ENCODE assay signal across 22 cellular contexts in the genomic region with DNA sequence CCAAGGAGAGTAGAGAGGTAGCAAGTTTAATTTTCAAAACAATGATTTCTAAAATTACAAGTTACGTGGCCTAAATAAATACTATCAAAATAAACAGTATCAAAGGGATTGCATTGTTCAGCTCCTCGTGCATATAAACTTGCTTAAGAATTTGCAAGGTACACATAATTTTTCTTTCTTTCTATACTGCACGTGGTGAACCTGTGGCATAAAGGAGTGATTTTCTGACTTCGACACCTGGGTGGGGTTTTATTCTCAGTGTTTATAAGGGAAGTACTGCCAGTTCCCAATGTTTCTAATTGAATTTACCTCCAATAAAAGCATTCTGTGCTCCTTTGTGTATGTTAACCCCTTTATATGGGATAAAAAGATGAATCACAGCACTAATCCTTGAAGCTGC. TPM values are rescaled to one million over a fixed set of nuclear protein-coding genes. Genes with fewer than 3 reads are reported as not detected.
"Had no signal": no experiment of that assay in that cellular context is flagged by ENCODE, and none has a peak within 500 bp of the region (broad histone marks: within the 10 kb centered on the region; RNA-seq: fewer than 3 reads in every experiment).

No MANE protein-coding gene starts in this region.

- H3K4me1 Mint-ChIP-seq: nephron had no signal

- H3K4me3 Mint-ChIP-seq: naive B cell, nephron, type B pancreatic cell had no signal

- ATAC-seq: left cardiac atrium, left ventricle myocardium superior, pancreas, psoas muscle had no signal

- H3K27ac Mint-ChIP-seq: nephron, type B pancreatic cell had no signal

- H3K9me3 Mint-ChIP-seq: naive B cell, nephron, type B pancreatic cell had no signal

- H3K27me3 Mint-ChIP-seq: naive B cell, type B pancreatic cell had no signal

- DNase-seq: cortex of kidney; dorsolateral prefrontal cortex; effector CD8-positive, alpha-beta T cell; foreskin melanocyte; head of caudate nucleus; kidney; left cardiac atrium; left ventricle myocardium superior; mesenchymal stem cell; midbrain; naive B cell; occipital lobe; pancreas; psoas muscle; sigmoid colon; stimulated activated CD4-positive, alpha-beta T cell treated with anti-CD3 and anti-CD28 coated beads, Interleukin-2, amount 100 ng/mL, for 24 hours; stimulated activated CD4-positive, alpha-beta T cell treated with anti-CD3 and anti-CD28 coated beads, Interleukin-4, amount 100 ng/mL, for 4 hours; stimulated activated naive CD4-positive, alpha-beta T cell; stomach; substantia nigra had no signal

RNA-seq across cellular contexts. Expression of a gene that starts 50.1 kb away (rescaled TPM):
- total RNA-seq: left ventricle myocardium superior, occipital lobe, psoas muscle, stomach had no signal
